In the genomic region with DNA sequence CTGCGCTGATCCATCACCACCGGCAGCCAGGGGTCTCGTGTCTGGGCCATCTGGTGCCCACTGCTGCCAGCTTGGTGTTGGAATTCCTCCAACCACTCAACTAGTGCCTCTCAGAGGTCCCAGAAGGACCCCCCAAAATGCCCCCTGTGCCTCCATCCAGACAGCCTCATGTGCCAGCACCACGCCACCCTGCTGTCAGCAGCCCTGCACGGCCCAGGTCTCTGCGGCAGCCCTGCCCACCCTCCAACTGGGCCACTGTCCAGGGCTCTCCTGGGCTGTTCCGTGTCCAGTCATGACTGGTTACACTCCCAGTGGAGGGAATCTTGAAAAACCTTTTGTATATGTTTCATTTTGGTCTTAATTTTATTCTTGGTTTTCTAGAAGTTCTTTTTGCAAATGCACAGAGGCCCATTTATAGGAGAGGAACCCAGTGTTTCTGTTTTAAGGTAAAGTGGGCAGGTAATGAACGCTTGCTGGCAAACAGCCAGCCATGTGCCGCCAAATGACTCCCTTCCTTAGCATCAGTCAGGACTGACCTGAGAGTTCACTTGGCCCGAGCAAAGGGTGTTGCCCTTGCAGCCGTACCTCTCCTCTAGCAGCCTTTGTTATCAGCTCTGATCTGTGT, we compare ENCODE assay signal across 15 cellular contexts. TPM values are rescaled to one million over a fixed set of nuclear protein-coding genes. Genes with fewer than 3 reads are reported as not detected.
DNase-seq lines count a peak whose midpoint lies in the region; ATAC-seq and TF ChIP-seq lines count a peak whose summit lies in the region.
"Had no signal": no experiment of that assay in that cellular context is flagged by ENCODE, and none has a peak within 500 bp of the region (broad histone marks: within the 10 kb centered on the region; RNA-seq: fewer than 3 reads in every experiment).

No MANE protein-coding gene starts in this region.

- no peak for TF ChIP-seq CTCF in neural crest cell (conservative IDR thresholded peaks at IDR 0.05)
- no peak for TF ChIP-seq CTCF in chondrocyte (IDR thresholded peaks at IDR 0.05)

- H3K27me3 Mint-ChIP-seq in neural crest cell (ENCODE audit: low read depth) (no peaks in the 10 kb centered on the region), chondrocyte (ENCODE audit: low read depth) (no peaks in the 10 kb centered on the region)

- no peak overlapping the region for H3K4me3 Mint-ChIP-seq in neural crest cell
- no peak overlapping the region for H3K4me3 Mint-ChIP-seq in chondrocyte (ENCODE audit: unreplicated experiment)
- H3K4me3 Mint-ChIP-seq: CD8-positive, alpha-beta T cell had no signal

- H3K27ac Mint-ChIP-seq in neural crest cell (ENCODE audit: unreplicated experiment), result peak overlapping the region; percentile 43
- H3K27ac Mint-ChIP-seq in chondrocyte (ENCODE audit: unreplicated experiment), result no peak overlapping the region
- H3K27ac Mint-ChIP-seq: CD8-positive, alpha-beta T cell had no signal

- ATAC-seq in left lobe of liver (no peak), HG03520 (IDR thresholded peaks at IDR 0.05; ENCODE audit: unreplicated experiment) (no peak)
- ATAC-seq: CD8-positive, alpha-beta T cell had no signal

- no peaks in the 10 kb centered on the region for H3K36me3 Mint-ChIP-seq in neural crest cell (ENCODE audit: low read depth)
- peaks cover 4% of the 10 kb centered on the region for H3K36me3 Mint-ChIP-seq in chondrocyte (ENCODE audit: low read depth)

- DNase-seq in DMS 273 (lab: John Stamatoyannopoulos, UW; ENCODE audit: unreplicated experiment) (peak; percentile 84), NCI-H1694 (lab: John Stamatoyannopoulos, UW) (peak; percentile 55), neural crest cell (ENCODE audit: low read depth, low spot score) (no peak), left lobe of liver (ENCODE audit: low spot score) (no peak), chondrocyte (ENCODE audit: low spot score) (no peak)
- DNase-seq: EL; MG63; NCI-H2029; NCI-H226; NK-92 treated with Interleukin-12 subunit alpha and Interleukin-12 subunit beta, amount 100 ng/mL, for 24 hours; OCI-M1; RPMI8226 had no signal

- H3K4me1 Mint-ChIP-seq in neural crest cell (peaks cover 4% of the 10 kb centered on the region), chondrocyte (ENCODE audit: low read depth) (no peaks in the 10 kb centered on the region)

- H3K9me3 Mint-ChIP-seq in neural crest cell, result no peaks in the 10 kb centered on the region
- H3K9me3 Mint-ChIP-seq in chondrocyte (ENCODE audit: low read depth), result no peaks in the 10 kb centered on the region
- H3K9me3 Mint-ChIP-seq: CD8-positive, alpha-beta T cell had no signal

- H3K27ac ChIP-seq in angular gyrus (ENCODE audit: low read depth, low read length), result peak overlapping the region; percentile 74

RNA-seq across cellular contexts. Expression of gene GRIN2C, which starts 34.6 kb away (rescaled TPM):
- total RNA-seq in neural crest cell (0.02 and 0.07 TPM in 2 replicates), left lobe of liver (not detected), chondrocyte (0.07 to 0.28 TPM in 2 of 3 replicates, not detected in the other)
- total RNA-seq: CD8-positive, alpha-beta T cell had no signal

RNA-seq across cellular contexts. Expression of gene FDXR, which starts 47.7 kb away (rescaled TPM):
- total RNA-seq in neural crest cell, result 13.3 and 14.8 TPM in 2 replicates
- 10.0 TPM for total RNA-seq in left lobe of liver
- total RNA-seq in chondrocyte, result 7.2 to 11.6 TPM (median 9.0 TPM) in 3 replicates

RNA-seq across cellular contexts. Expression of gene NAT9, which starts 49.0 kb away (rescaled TPM):
- total RNA-seq in neural crest cell, result 66.9 and 67.7 TPM in 2 replicates
- total RNA-seq in left lobe of liver, result 21.5 TPM
- 46.8 to 48.9 TPM (median 47.4 TPM) in 3 replicates for total RNA-seq in chondrocyte

Comparison
In these comparisons a context has a peak if more than half of its experiments do, and no peak if none do; other contexts are left out.
1. DNase-seq: peak in DMS 273 (single experiment) and NCI-H1694 (single experiment); none in neural crest cell (single experiment), left lobe of liver (single experiment) and chondrocyte (single experiment).